12 cellular contexts compared by ENCODE assay signal in the genomic region with DNA sequence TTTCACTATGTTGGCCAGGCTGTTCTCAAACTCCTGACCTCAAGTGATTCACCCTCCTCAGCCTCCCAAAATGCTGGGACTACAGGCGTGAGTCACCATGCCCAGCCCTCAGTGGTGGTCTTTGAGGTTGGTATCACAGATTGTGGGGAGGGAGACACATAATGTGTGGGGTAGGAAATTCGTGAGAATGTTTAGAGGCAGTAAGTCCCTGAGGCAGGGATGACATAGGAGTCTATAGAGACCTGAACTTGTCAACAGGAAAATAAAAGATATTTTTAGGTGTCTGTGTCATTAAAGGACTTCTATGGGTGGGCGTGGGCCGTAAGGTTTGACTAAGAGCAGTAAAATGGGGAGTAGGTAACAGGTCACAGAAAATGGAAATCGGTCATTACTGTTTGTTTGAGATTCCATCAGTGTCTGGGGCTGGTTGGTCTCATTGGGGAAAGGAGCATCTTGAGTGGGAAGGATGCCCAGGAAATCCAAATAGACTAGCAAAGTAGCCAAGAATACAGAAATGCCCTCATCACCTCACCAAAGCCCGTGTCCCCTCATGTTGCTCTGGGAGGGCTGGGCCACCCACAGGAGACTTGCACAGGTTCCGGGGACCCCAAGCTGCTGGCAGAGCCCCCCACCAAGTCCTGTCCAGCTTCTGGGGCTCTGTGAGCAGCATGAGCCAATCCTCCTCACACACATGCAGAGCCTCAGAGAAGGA.
DNase-seq lines count a peak whose midpoint lies in the region; ATAC-seq and TF ChIP-seq lines count a peak whose summit lies in the region.
"Had no signal": no experiment of that assay in that cellular context is flagged by ENCODE, and none has a peak within 500 bp of the region (broad histone marks: within the 10 kb centered on the region; RNA-seq: fewer than 3 reads in every experiment).

No MANE protein-coding gene starts in this region.

- H3K4me1 Mint-ChIP-seq in T-cell (peaks cover 71 to 87% (median 79%) of the 10 kb centered on the region in 3 donors), Calu3 (ENCODE audit: low read depth, unreplicated experiment) (peaks cover 36% of the 10 kb centered on the region)

- H3K9me3 Mint-ChIP-seq in T-cell (peaks cover 0 to 2% (median 0%) of the 10 kb centered on the region in 3 donors), Calu3 (ENCODE audit: low read depth, unreplicated experiment) (no peaks in the 10 kb centered on the region)
- H3K9me3 Mint-ChIP-seq: activated B cell treated with CpG ODN at 0.5 μM for 24 hours had no signal

- H3K4me3 Mint-ChIP-seq in T-cell (peak overlapping the region in 2 of 3 donors; percentile 37 to 80), Calu3 (ENCODE audit: low read depth, unreplicated experiment) (no peak overlapping the region)
- H3K4me3 Mint-ChIP-seq: activated B cell treated with CpG ODN at 0.5 μM for 24 hours had no signal

- POLR2A ChIA-PET in GM10248 (lab: Yijun Ruan, JAX): no interaction called here
- POLR2A ChIA-PET in T-cell (lab: Charles Lee): interaction anchor here in 1 of 2 donors (0.7 kb wide), 1 partner anchor 462 kb away, joined by 7 read pairs; no protein-coding TSS in a partner anchor

- DNase-seq in GM10248 (ENCODE audit: extremely low spot score) (peak; percentile 64), T-cell (peak in 2 of 34 experiments; percentile 44 to 55), UCSD-AML1 (lab: John Stamatoyannopoulos, UW; ENCODE audit: unreplicated experiment) (no peak), Calu3 (no peak)
- DNase-seq in activated naive CD4-positive, alpha-beta T cell treated with Interleukin-2 at 50 U/mL for 16 hours: peak; percentile 88
- DNase-seq in stimulated activated CD4-positive, alpha-beta T cell treated with anti-CD3 and anti-CD28 coated beads, Interleukin-1b, Interleukin-23, amount 100 ng/mL, for 48 hours: peak; percentile 92
- DNase-seq: activated B cell treated with CpG ODN at 0.5 μM for 24 hours, NCI-H1417 treated with DMSO at 0.1 percent for 48 hours, pancreas had no signal

- ATAC-seq in T-cell (replicated peaks in 1 of 4) (peak in 1 of 4 experiments; percentile 11), GM18868 (IDR thresholded peaks at IDR 0.05; ENCODE audit: unreplicated experiment) (no peak), HG02678 (IDR thresholded peaks at IDR 0.05; ENCODE audit: unreplicated experiment) (no peak)
- ATAC-seq: HCT116, pancreas had no signal

- intact Hi-C loops in Calu3 (cut with micrococcal nuclease; ENCODE audit: unreplicated experiment): no loop called here

- H3K27me3 Mint-ChIP-seq in T-cell: no peaks in the 10 kb centered on the region
- H3K27me3 Mint-ChIP-seq in Calu3 (ENCODE audit: unreplicated experiment): no peaks in the 10 kb centered on the region
- H3K27me3 Mint-ChIP-seq: activated B cell treated with CpG ODN at 0.5 μM for 24 hours had no signal

- H3K27ac Mint-ChIP-seq in T-cell: peak overlapping the region; percentile 94 to 96
- H3K27ac Mint-ChIP-seq in Calu3 (ENCODE audit: unreplicated experiment): no peak overlapping the region
- H3K27ac Mint-ChIP-seq: activated B cell treated with CpG ODN at 0.5 μM for 24 hours had no signal

- peaks cover 2% of the 10 kb centered on the region for H3K36me3 Mint-ChIP-seq in T-cell
- peaks cover 6% of the 10 kb centered on the region for H3K36me3 Mint-ChIP-seq in Calu3 (ENCODE audit: insufficient read depth, unreplicated experiment)

- BruUV-seq in Calu3 (replicated peaks; lab: Mats Ljungman, UMichigan): no TSS peak

- CTCF ChIA-PET in GM10248 (lab: Yijun Ruan, JAX): interaction anchor here (0.7 to 3.5 kb wide), 6 partner anchors 8 to 27 kb away, joined by 3 to 17 read pairs (median 7); no protein-coding TSS in a partner anchor
- CTCF ChIA-PET in T-cell (lab: Charles Lee): interaction anchor here in 1 of 2 donors (1.3 kb wide), 2 partner anchors 26 kb away, joined by 6 read pairs; no protein-coding TSS in a partner anchor
- CTCF ChIA-PET in Calu3 (lab: Charles Lee): no interaction called here

- TF ChIP-seq CTCF in GM10248 (IDR thresholded peaks at IDR 0.05; ENCODE audit: control extremely low read depth, extremely low read depth, low read depth, missing control alignments): no peak
- no peak for TF ChIP-seq CTCF in Calu3 (IDR thresholded peaks at IDR 0.05; ENCODE audit: unreplicated experiment)

Comparison
In these comparisons a context has a peak if more than half of its experiments do, and no peak if none do; other contexts are left out.
1. DNase-seq: peak in GM10248 (single experiment), activated naive CD4-positive, alpha-beta T cell treated with Interleukin-2 at 50 U/mL for 16 hours (single experiment) and stimulated activated CD4-positive, alpha-beta T cell treated with anti-CD3 and anti-CD28 coated beads, Interleukin-1b, Interleukin-23, amount 100 ng/mL, for 48 hours (single experiment); none in UCSD-AML1 (single experiment) and Calu3 (single experiment).